In genomic region chr19:17847538-17848366, GRCh38 we compare ENCODE assay signal across 8 cellular contexts. TPM values are rescaled to one million over a fixed set of nuclear protein-coding genes. Genes with fewer than 3 reads are reported as not detected.
A peak's percentile ranks its signal among the peaks of the same experiment; 100 is the strongest.
DNase-seq lines count a peak whose midpoint lies in the region; ATAC-seq, FAIRE-seq and TF ChIP-seq lines count a peak whose summit lies in the region.

JAK3 (minus strand) TSS chr19:17847982; CDS start chr19:17844417, 3,565 bp downstream.

- H3K9me3 ChIP-seq in K562 (replicated peaks; ENCODE audit: control insufficient read depth, insufficient read depth, low read depth, low read length) (no peaks in the 10 kb centered on the region), smooth muscle cell (replicated peaks; ENCODE audit: low read depth) (no peaks in the 10 kb centered on the region)

- H4K20me1 ChIP-seq in K562 (replicated peaks; ENCODE audit: control insufficient read depth, insufficient read depth, low read length) (no peaks in the 10 kb centered on the region), smooth muscle cell (ENCODE audit: low read depth) (no peaks in the 10 kb centered on the region)

- CTCF ChIA-PET in K562 (lab: Yijun Ruan, JAX; ENCODE audit: low intra/inter-chr PET ratio), result no interaction called here

- H3F3A ChIP-seq in smooth muscle cell (ENCODE audit: low read depth), result peaks cover 4% of the 10 kb centered on the region

- H3K79me2 ChIP-seq in K562 (ENCODE audit: control insufficient read depth, insufficient read depth, low read length), result peaks cover 5% of the 10 kb centered on the region; the same call in 2 of the 3 replicates
- H3K79me2 ChIP-seq in smooth muscle cell (ENCODE audit: low read depth), result no peaks in the 10 kb centered on the region

- peak; percentile 57 for ATAC-seq in HG03103 (IDR thresholded peaks at IDR 0.05; ENCODE audit: low read depth, unreplicated experiment)
- ATAC-seq in K562, result peak; percentile 70

- TF ChIP-seq POLR2A in GM15510 (IDR thresholded peaks at IDR 0.05; ENCODE audit: borderline replicate concordance, extremely low read depth, insufficient read length) (peak; percentile 76), K562 (conservative IDR thresholded peaks at IDR 0.05) (no peak)

- FAIRE-seq in K562 (lab: Jason Lieb, UNC), result no peak

- 37% methylated on average over 17 of the region's 40 CpGs for WGBS in K562 (ENCODE audit: insufficient coverage, low coverage, missing lambda C conversion rate)
- WGBS in smooth muscle cell (ENCODE audit: low lambda C conversion rate), result 24% methylated on average over 21 of the region's 40 CpGs

- H3K4me1 ChIP-seq in K562 (replicated peaks in 1 of 2; ENCODE audit: control insufficient read depth in 2 of 2, insufficient read depth in 2 of 2, low read length in 2 of 2) (peaks cover 0 to 25% of the 10 kb centered on the region in 2 experiments; a peak in 3 of 5 replicates), smooth muscle cell (ENCODE audit: low read depth) (peaks cover 6% of the 10 kb centered on the region)

- DNase-seq in UCSD-AML1 (lab: John Stamatoyannopoulos, UW; ENCODE audit: unreplicated experiment), result peak; percentile 92
- DNase-seq in K562 (ENCODE audit: extremely low read depth in 1 of 4, low spot score in 3 of 4), result peak; percentile 54 to 81 (median 78)
- DNase-seq in iPS-NIHi11 (ENCODE audit: low spot score), result peak; percentile 91
- peak; percentile 72 for DNase-seq in smooth muscle cell (lab: John Stamatoyannopoulos, UW; ENCODE audit: unreplicated experiment)
- no peak for DNase-seq in middle frontal gyrus (ENCODE audit: extremely low spot score, low spot score)
- DNase-seq in GF-D8 (lab: John Stamatoyannopoulos, UW), result no peak

- no peak for TF ChIP-seq CTCF in K562 (IDR thresholded peaks at IDR 0.05 in 2 of 3, conservative IDR thresholded peaks at IDR 0.05 in 1 of 3; ENCODE audit: insufficient read depth in 2 of 3, low read depth in 1 of 3, low read length in 3 of 3)
- no peak for TF ChIP-seq CTCF in smooth muscle cell (IDR thresholded peaks at IDR 0.05; ENCODE audit: borderline replicate concordance, insufficient read depth, poor library complexity, severe bottlenecking)

- H3K36me3 ChIP-seq in K562 (ENCODE audit: control insufficient read depth, insufficient read depth, low read length), result no peaks in the 10 kb centered on the region
- H3K36me3 ChIP-seq in smooth muscle cell (ENCODE audit: low read depth), result no peaks in the 10 kb centered on the region

- BruUV-seq in K562 (replicated peaks; lab: Mats Ljungman, UMichigan), result no TSS peak

- intact Hi-C loops in K562 (cut with micrococcal nuclease), result no loop called here

- no peaks in the 10 kb centered on the region for H3K9me1 ChIP-seq in K562 (ENCODE audit: control insufficient read depth, insufficient read depth, low read length)

- no peak within 1 kb of the TSS for H3K27ac ChIP-seq in K562 (ENCODE audit: extremely low read depth, low read depth, low read length)
- H3K27ac ChIP-seq in smooth muscle cell (ENCODE audit: low read depth), result peak within 1 kb of the TSS; percentile 82

- H3K4me3 ChIP-seq in K562, result no peak within 1 kb of the TSS
- H3K4me3 ChIP-seq in smooth muscle cell, result peak within 1 kb of the TSS; percentile 46

- H3K4me2 ChIP-seq in K562 (ENCODE audit: insufficient read depth, low read length) (no peak within 1 kb of the TSS), smooth muscle cell (peak within 1 kb of the TSS; percentile 87)

- H3K27me3 ChIP-seq in K562 (ENCODE audit: control insufficient read depth in 2 of 2, insufficient read depth in 2 of 2, low read length in 2 of 2), result no peaks in the 10 kb centered on the region
- H3K27me3 ChIP-seq in smooth muscle cell (ENCODE audit: low read depth), result no peaks in the 10 kb centered on the region

- H3K9ac ChIP-seq in K562 (ENCODE audit: insufficient read depth in 1 of 2, low read depth in 2 of 2, low read length in 2 of 2) (peak within 1 kb of the TSS in 1 of 2 experiments; percentile 85; a peak in 2 of 4 replicates), smooth muscle cell (ENCODE audit: low read depth) (no peak within 1 kb of the TSS)

- POLR2A ChIA-PET in K562 (lab: Yijun Ruan, JAX), result interaction anchor here (0.5 to 1.9 kb wide), 3 partner anchors 12 to 113 kb away, joined by 3 to 10 read pairs (median 3); partner anchors contain the start of gene RPL18A

- no peak for TF ChIP-seq EP300 in K562 (IDR thresholded peaks at IDR 0.05; ENCODE audit: low read length)

- no peak for TF ChIP-seq RAD21 in K562 (CRISPR knock-in tag; conservative IDR thresholded peaks at IDR 0.05 in 1 of 2, IDR thresholded peaks at IDR 0.05 in 1 of 2)

- H2AFZ ChIP-seq in K562 (ENCODE audit: low read depth, low read length) (no peak within 1 kb of the TSS), smooth muscle cell (ENCODE audit: low read depth) (peak within 1 kb of the TSS; percentile 87)

- in situ Hi-C loops in K562 (cut with MboI), result no loop called here

TF ChIP-seq in K562, 482 proteins besides CTCF, POLR2A, EP300 and RAD21:
- TF ChIP-seq SMAD2 (IDR thresholded peaks at IDR 0.05; ENCODE audit: low read depth, low read length) (no peak), TAF9B (IDR thresholded peaks at IDR 0.05; ENCODE audit: partially characterized antibody) (no peak), BCOR (IDR thresholded peaks at IDR 0.05) (0 out of 2 replicates have a peak, but pooled peaks have one; percentile 23), NRF1 (conservative IDR thresholded peaks at IDR 0.05 in 1 of 2, IDR thresholded peaks at IDR 0.05 in 1 of 2) (peak; percentile 84 to 85)
- TF ChIP-seq, protein P1, sequence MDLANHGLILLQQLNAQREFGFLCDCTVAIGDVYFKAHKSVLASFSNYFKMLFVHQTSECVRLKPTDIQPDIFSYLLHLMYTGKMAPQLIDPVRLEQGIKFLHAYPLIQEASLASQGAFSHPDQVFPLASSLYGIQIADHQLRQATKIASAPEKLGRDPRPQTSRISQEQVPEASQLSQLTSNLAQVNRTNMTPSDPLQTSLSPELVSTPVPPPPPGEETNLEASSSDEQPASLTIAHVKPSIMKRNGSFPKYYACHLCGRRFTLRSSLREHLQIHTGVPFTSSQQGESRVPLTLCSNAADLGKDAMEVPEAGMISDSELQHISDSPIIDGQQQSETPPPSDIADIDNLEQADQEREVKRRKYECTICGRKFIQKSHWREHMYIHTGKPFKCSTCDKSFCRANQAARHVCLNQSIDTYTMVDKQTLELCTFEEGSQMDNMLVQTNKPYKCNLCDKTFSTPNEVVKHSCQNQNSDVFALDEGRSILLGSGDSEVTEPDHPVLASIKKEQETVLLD (IDR thresholded peaks at IDR 0.05), result peak; percentile 70; the same call in 1 of the 2 replicates

RNA-seq across cellular contexts. Expression of gene JAK3, which starts in this region (rescaled TPM):
- 0.32 and 0.97 TPM in 2 replicates for total RNA-seq in K562 (2011; cell fraction: chromatin; rRNA removed; ENCODE audit: low replicate concordance)
- total RNA-seq in K562 (2011; cell fraction: nucleolus; rRNA removed), result 0.50 and 0.66 TPM in 2 replicates
- 0.53 and 0.66 TPM in 2 replicates for total RNA-seq in K562 (2011; cell fraction: nucleoplasm; rRNA removed)
- 0.12 and 0.14 TPM in 2 replicates for total RNA-seq in K562 (2014; rRNA removed)
- not detected in 2 replicates for total RNA-seq in K562 (2014; rRNA removed; fragmentation: Illumina TruSeq; extraction: Trizol)
- 0.04 TPM in 1 of 2 replicates, not detected in the other for total RNA-seq in K562 (2015; rRNA removed; fragmentation: Illumina TruSeq; extraction: Trizol)
- 0.18 and 0.47 TPM in 2 replicates for total RNA-seq in K562 (2021)
- polyA plus RNA-seq in K562 (2011; rRNA removed), result 0.13 and 0.28 TPM in 2 replicates
- polyA plus RNA-seq in K562 (2011; cell fraction: cytosol; rRNA removed), result 0.21 TPM in 2 replicates
- polyA plus RNA-seq in K562 (2011; cell fraction: nucleus; rRNA removed), result 0.48 and 0.80 TPM in 2 replicates
- polyA plus RNA-seq in K562 (2012), result 0.10 and 0.14 TPM in 2 replicates
- 0.04 and 0.14 TPM in 2 replicates for polyA plus RNA-seq in K562 (2014; fragmentation: Illumina TruSeq; extraction: Trizol)
- under 1 TPM; 0.01 to 0.07 TPM for polyA plus RNA-seq in K562 (2014; fragmentation: Nextera tagmentation; extraction: Ambion mirVana)
- polyA plus RNA-seq in K562 (2014; rRNA removed), result 0.04 and 0.07 TPM in 2 replicates
- polyA minus RNA-seq in K562 (2011; rRNA and poly(A)+ RNA removed), result 0.04 and 0.06 TPM in 2 replicates
- polyA minus RNA-seq in K562 (2011; cell fraction: cytosol; rRNA and poly(A)+ RNA removed), result 0.19 TPM in 1 of 2 replicates, not detected in the other
- polyA minus RNA-seq in K562 (2011; cell fraction: nucleus; rRNA and poly(A)+ RNA removed), result 0.22 and 0.54 TPM in 2 replicates
- total RNA-seq in smooth muscle cell, result 8.8 and 10.8 TPM in 2 replicates
- 9.7 and 10.7 TPM in 2 replicates for polyA plus RNA-seq in smooth muscle cell

Comparison
In these comparisons a context has a peak if more than half of its experiments do, and no peak if none do; other contexts are left out.
1. Peak in DNase-seq and ATAC-seq in K562; RNA of the gene not detected or under 1 TPM.
2. DNase-seq: peak in UCSD-AML1 (single experiment), iPS-NIHi11 (single experiment) and smooth muscle cell (single experiment); none in middle frontal gyrus (single experiment) and GF-D8 (single experiment).